Comparison of ENCODE assay signal across 8 cellular contexts in genomic region chr12:47717443-47718193, GRCh38. TPM values are rescaled to one million over a fixed set of nuclear protein-coding genes. Genes with fewer than 3 reads are reported as not detected.
DNase-seq lines count a peak whose midpoint lies in the region; ATAC-seq and TF ChIP-seq lines count a peak whose summit lies in the region.

No MANE protein-coding gene starts in this region.

- peak; percentile 66 for TF ChIP-seq CTCF in KMS-11 (conservative IDR thresholded peaks at IDR 0.05; ENCODE audit: low read depth, low read length)
- TF ChIP-seq CTCF in RWPE2 (IDR thresholded peaks at IDR 0.05; ENCODE audit: poor library complexity, severe bottlenecking), result peak; percentile 20
- TF ChIP-seq CTCF in adrenal gland (IDR thresholded peaks at IDR 0.05), result peak; percentile 50 to 74 (median 62)
- TF ChIP-seq CTCF in osteoblast (IDR thresholded peaks at IDR 0.05; ENCODE audit: extremely low read depth, low read depth, low read length), result peak; percentile 98
- peak; percentile 46 to 56 (median 50) for TF ChIP-seq CTCF in vagina (IDR thresholded peaks at IDR 0.05)

- intact Hi-C loops in adrenal gland (cut with DNase I) (loop anchor here (5.0 to 10.0 kb wide), 2 partner anchors 120 to 227 kb away; no protein-coding TSS in a partner anchor), head of caudate nucleus (cut with DNase I) (loop anchor here (5.0 kb wide), 1 partner anchor 40 kb away; the partner anchor contains the start of gene RAPGEF3), vagina (cut with DNase I) (loop anchor here (5.0 to 10.0 kb wide), 2 partner anchors 60 to 117 kb away; no protein-coding TSS in a partner anchor)

- TF ChIP-seq POLR2A in adrenal gland (IDR thresholded peaks at IDR 0.05), result no peak
- no peak for TF ChIP-seq POLR2A in vagina (IDR thresholded peaks at IDR 0.05)

- H3K4me2 ChIP-seq in KMS-11, result peak overlapping the region; percentile 40; the same call in 1 of the 2 replicates
- H3K4me2 ChIP-seq in osteoblast (ENCODE audit: insufficient read depth, low read length), result peak overlapping the region; percentile 37

- H3K27me3 ChIP-seq in KMS-11 (ENCODE audit: insufficient read depth, low read depth) (no peaks in the 10 kb centered on the region; the same call in 1 of the 2 replicates), RWPE2 (ENCODE audit: insufficient read depth, poor library complexity, severe bottlenecking) (no peaks in the 10 kb centered on the region), adrenal gland (no peaks in the 10 kb centered on the region), osteoblast (ENCODE audit: insufficient read depth, low read length) (no peaks in the 10 kb centered on the region), vagina (no peaks in the 10 kb centered on the region)

- H3K79me2 ChIP-seq in KMS-11 (ENCODE audit: insufficient read depth, low read depth) (no peaks in the 10 kb centered on the region), osteoblast (ENCODE audit: insufficient read depth, low read length) (no peaks in the 10 kb centered on the region)

- H3K27ac ChIP-seq in KMS-11 (peak overlapping the region; percentile 13), RWPE2 (ENCODE audit: poor library complexity, severe bottlenecking) (no peak overlapping the region), adrenal gland (peak overlapping the region in 4 of 5 donors; percentile 45 to 82 (median 71)), osteoblast (ENCODE audit: low read depth, low read length) (peak overlapping the region; percentile 8), vagina (peak overlapping the region; percentile 86)

- H3K4me3 ChIP-seq in KMS-11 (IDR thresholded peaks at IDR 0.05; ENCODE audit: insufficient read depth, low read depth, low read length) (no peak overlapping the region), RWPE2 (ENCODE audit: severe bottlenecking) (no peak overlapping the region), adrenal gland (no peak overlapping the region), osteoblast (ENCODE audit: insufficient read depth, low read length) (no peak overlapping the region), vagina (no peak overlapping the region)

- 16 to 19% (median 17%) methylated on average over 10 to 13 of the region's 13 CpGs for WGBS in adrenal gland, 4 donors

- no peaks in the 10 kb centered on the region for H3K9me3 ChIP-seq in RWPE2 (ENCODE audit: severe bottlenecking)
- H3K9me3 ChIP-seq in adrenal gland (replicated peaks in 1 of 3), result no peaks in the 10 kb centered on the region
- H3K9me3 ChIP-seq in osteoblast (ENCODE audit: low read depth, low read length), result no peaks in the 10 kb centered on the region
- H3K9me3 ChIP-seq in vagina, result no peaks in the 10 kb centered on the region

- H3K9ac ChIP-seq in KMS-11, result no peak overlapping the region

- H4K20me1 ChIP-seq in KMS-11 (ENCODE audit: insufficient read depth) (no peaks in the 10 kb centered on the region), osteoblast (ENCODE audit: insufficient read depth, low read length) (no peaks in the 10 kb centered on the region)

- H3K4me1 ChIP-seq in KMS-11 (ENCODE audit: low read depth, poor library complexity, severe bottlenecking) (peaks cover 46% of the 10 kb centered on the region), RWPE2 (ENCODE audit: insufficient read depth, poor library complexity, severe bottlenecking) (peaks cover 5% of the 10 kb centered on the region), adrenal gland (replicated peaks in 1 of 2) (peaks cover 24 to 37% of the 10 kb centered on the region in 2 donors), osteoblast (ENCODE audit: insufficient read depth, low read length) (peaks cover 25% of the 10 kb centered on the region), vagina (peaks cover 44% of the 10 kb centered on the region)

- H2AFZ ChIP-seq in KMS-11 (ENCODE audit: low read depth), result peak overlapping the region; percentile 28; the same call in 1 of the 2 replicates
- peak overlapping the region; percentile 78 for H2AFZ ChIP-seq in osteoblast (ENCODE audit: low read length)

- H3K36me3 ChIP-seq in KMS-11 (ENCODE audit: insufficient read depth), result no peaks in the 10 kb centered on the region
- H3K36me3 ChIP-seq in RWPE2 (ENCODE audit: low read depth), result no peaks in the 10 kb centered on the region
- no peaks in the 10 kb centered on the region for H3K36me3 ChIP-seq in adrenal gland (replicated peaks in 1 of 2)
- H3K36me3 ChIP-seq in osteoblast (ENCODE audit: insufficient read depth, low read length), result no peaks in the 10 kb centered on the region
- no peaks in the 10 kb centered on the region for H3K36me3 ChIP-seq in vagina

- DNase-seq in ELR (ENCODE audit: low read depth) (peak; percentile 71), RWPE2 (ENCODE audit: low spot score) (no peak), adrenal gland (peak; percentile 77 to 94 (median 87)), head of caudate nucleus (peak; percentile 66 to 94 (median 87)), osteoblast (ENCODE audit: insufficient read length, low spot score, missing footprints) (peak; percentile 95), vagina (ENCODE audit: extremely low spot score in 2 of 2) (peak in 1 of 2 donors; percentile 95)

- ATAC-seq in RWPE2 (ENCODE audit: low read depth) (no peak), GM19467 (IDR thresholded peaks at IDR 0.05; ENCODE audit: unreplicated experiment) (no peak)

RNA-seq across cellular contexts. Expression of gene ENDOU, which starts 7.7 kb away (rescaled TPM):
- total RNA-seq in adrenal gland (1 to 10 TPM in 3 of 8 donors, under 1 TPM in 2, not detected in 3; 0.18 to 2.6 (median 1.1) TPM), osteoblast (not detected in 2 replicates), vagina (21.4 TPM)
- polyA plus RNA-seq in adrenal gland, result under 1 TPM; 0.11 to 0.51 (median 0.16) TPM

RNA-seq across cellular contexts. Expression of gene RPAP3, which starts 11.8 kb away (rescaled TPM):
- total RNA-seq in adrenal gland (10 to 100 TPM in 7 of 8 donors, 1 to 10 TPM in 1; 9.1 to 26.5 (median 16.7) TPM), osteoblast (15.6 and 17.1 TPM in 2 replicates), vagina (19.2 TPM)
- polyA plus RNA-seq in adrenal gland, result 10 to 100 TPM in 1 of 3 donors, 1 to 10 TPM in 2; 7.3 to 56.1 (median 7.3) TPM

RNA-seq across cellular contexts. Expression of gene RAPGEF3, which starts 41.1 kb away (rescaled TPM):
- total RNA-seq in adrenal gland (10 to 100 TPM in 3 of 8 donors, 1 to 10 TPM in 5; 2.4 to 14.6 (median 9.3) TPM), osteoblast (3.5 and 4.3 TPM in 2 replicates), vagina (52.3 TPM)
- polyA plus RNA-seq in adrenal gland, result 10 to 100 TPM in 2 of 3 donors, 1 to 10 TPM in 1; 1.4 to 69.4 (median 43.8) TPM

RNA-seq across cellular contexts. Expression of gene SLC48A1, which starts 55.4 kb away (rescaled TPM):
- 10 to 100 TPM; 52.5 to 91.9 (median 73.6) TPM for total RNA-seq in adrenal gland
- 10 to 100 TPM; 36.3 to 51.0 (median 44.8) TPM for polyA plus RNA-seq in adrenal gland
- total RNA-seq in osteoblast, result 18.0 and 19.2 TPM in 2 replicates
- total RNA-seq in vagina, result 20.9 TPM

Comparison
In these comparisons a context has a peak if more than half of its experiments do, and no peak if none do; other contexts are left out.
1. CTCF ChIP-seq: peak in every context shown above with its lines; median percentile 98 in osteoblast; 66 in KMS-11; 62 in adrenal gland; 50 in vagina; 20 in RWPE2.